8 cellular contexts compared by ENCODE assay signal in genomic region chr19:10936661-10937084, GRCh38. TPM values are rescaled to one million over a fixed set of nuclear protein-coding genes. Genes with fewer than 3 reads are reported as not detected.
A peak's percentile ranks its signal among the peaks of the same experiment; 100 is the strongest.
DNase-seq lines count a peak whose midpoint lies in the region; ATAC-seq and TF ChIP-seq lines count a peak whose summit lies in the region.

No MANE protein-coding gene starts in this region.

- H3K36me3 Mint-ChIP-seq in T-cell (no peaks in the 10 kb centered on the region), type B pancreatic cell (no peaks in the 10 kb centered on the region)

- DNase-seq in AG04449 (ENCODE audit: low read depth, low spot score) (peak; percentile 19), GM10266 (ENCODE audit: extremely low spot score) (peak; percentile 66), NCI-H2029 (lab: John Stamatoyannopoulos, UW) (peak; percentile 89), T-cell (peak in 12 of 34 experiments; percentile 8 to 50 (median 22)), lower lobe of right lung (no peak), type B pancreatic cell (ENCODE audit: extremely low spot score, unreplicated experiment) (no peak)
- DNase-seq in effector CD4-positive, alpha-beta T cell, result peak; percentile 27

- no peaks in the 10 kb centered on the region for H3K9me3 ChIP-seq in lower lobe of right lung

- peaks cover 3% of the 10 kb centered on the region for H3K4me1 ChIP-seq in lower lobe of right lung

- H3K27me3 Mint-ChIP-seq in T-cell, result no peaks in the 10 kb centered on the region
- no peaks in the 10 kb centered on the region for H3K27me3 Mint-ChIP-seq in type B pancreatic cell

- peak overlapping the region; percentile 21 for H3K27ac ChIP-seq in lower lobe of right lung

- POLR2A ChIA-PET in AG04449 (lab: Yijun Ruan, JAX), result no interaction called here
- POLR2A ChIA-PET in T-cell (lab: Charles Lee), result interaction anchor here in 1 of 2 donors (0.7 kb wide), 1 partner anchor 57 kb away, joined by 3 read pairs; no protein-coding TSS in a partner anchor

- H3K27me3 ChIP-seq in lower lobe of right lung (ENCODE audit: low read depth), result no peaks in the 10 kb centered on the region

- intact Hi-C loops in lower lobe of right lung (cut with DNase I), result no loop called here

- peaks cover 0 to 8% (median 7%) of the 10 kb centered on the region in 3 donors for H3K4me1 Mint-ChIP-seq in T-cell
- peaks cover 4% of the 10 kb centered on the region for H3K4me1 Mint-ChIP-seq in type B pancreatic cell (ENCODE audit: unreplicated experiment)

- CTCF ChIA-PET in AG04449 (lab: Yijun Ruan, JAX) (interaction anchor here (0.6 to 3.9 kb wide), 40 partner anchors 8 to 203 kb away, joined by 3 to 23 read pairs (median 6); partner anchors contain the start of gene LDLR), T-cell (lab: Charles Lee) (interaction anchor here (0.7 to 1.6 kb wide), 5 partner anchors 46 to 695 kb away, joined by 3 to 7 read pairs (median 4); no protein-coding TSS in a partner anchor)

- peak; percentile 69 to 80 (median 74) for ATAC-seq in T-cell (replicated peaks in 1 of 4)
- peak; percentile 63 to 80 for ATAC-seq in lower lobe of right lung
- ATAC-seq in HG03442 (IDR thresholded peaks at IDR 0.05; ENCODE audit: unreplicated experiment), result no peak

- H3K9me3 Mint-ChIP-seq in T-cell (no peaks in the 10 kb centered on the region), type B pancreatic cell (no peaks in the 10 kb centered on the region)

- H3K4me3 ChIP-seq in AG04449 (ENCODE audit: low read depth, low read length), result no peak overlapping the region
- H3K4me3 ChIP-seq in lower lobe of right lung, result no peak overlapping the region

- H3K27ac Mint-ChIP-seq in T-cell (no peak overlapping the region), type B pancreatic cell (peak overlapping the region; percentile 81)

- H3K4me3 Mint-ChIP-seq in T-cell (no peak overlapping the region), type B pancreatic cell (peak overlapping the region; percentile 71)

- TF ChIP-seq CTCF in AG04449 (IDR thresholded peaks at IDR 0.05; ENCODE audit: insufficient read depth, low read length, missing control alignments), result peak; percentile 62
- peak; percentile 62 for TF ChIP-seq CTCF in GM10266 (IDR thresholded peaks at IDR 0.05; ENCODE audit: control insufficient read depth, insufficient read depth, low read depth, missing control alignments)
- peak; percentile 60 for TF ChIP-seq CTCF in lower lobe of right lung (IDR thresholded peaks at IDR 0.05)
- peak; percentile 82 for TF ChIP-seq CTCF in type B pancreatic cell (conservative IDR thresholded peaks at IDR 0.05)

- peaks cover 10% of the 10 kb centered on the region for H3K36me3 ChIP-seq in lower lobe of right lung

RNA-seq across cellular contexts. Expression of gene TIMM29, which starts 8.1 kb away (rescaled TPM):
- total RNA-seq in T-cell (10 to 100 TPM; 19.2 to 40.4 (median 37.2) TPM), lower lobe of right lung (17.3 TPM), type B pancreatic cell (ENCODE audit: low replicate concordance) (31.8 and 33.7 TPM in 2 replicates)

RNA-seq across cellular contexts. Expression of gene YIPF2, which starts 8.2 kb away (rescaled TPM):
- total RNA-seq in T-cell (10 to 100 TPM; 21.2 to 34.3 (median 31.5) TPM), lower lobe of right lung (42.2 TPM), type B pancreatic cell (ENCODE audit: low replicate concordance) (58.5 and 124 TPM in 2 replicates)

RNA-seq across cellular contexts. Expression of gene SMARCA4, which starts 24.2 kb away (rescaled TPM):
- total RNA-seq in T-cell (100 to 1,000 TPM in 4 of 5 donors, 10 to 100 TPM in 1; 93.4 to 114 (median 109) TPM), lower lobe of right lung (85.0 TPM), type B pancreatic cell (ENCODE audit: low replicate concordance) (182 and 244 TPM in 2 replicates)

Comparison
In these comparisons a context has a peak if more than half of its experiments do, and no peak if none do; other contexts are left out.
1. DNase-seq: peak in AG04449 (single experiment), GM10266 (single experiment), NCI-H2029 (single experiment) and effector CD4-positive, alpha-beta T cell (single experiment); none in lower lobe of right lung (single experiment) and type B pancreatic cell (single experiment).
2. Peak in every context shown above with its lines, with median percentiles within 50 percentile points of each other: CTCF ChIP-seq.